Comparison of ENCODE assay signal across 8 cellular contexts in genomic region chr1:153978274-153978909, GRCh38. TPM values are rescaled to one million over a fixed set of nuclear protein-coding genes. Genes with fewer than 3 reads are reported as not detected.
DNase-seq lines count a peak whose midpoint lies in the region; ATAC-seq lines count a peak whose summit lies in the region.

No MANE protein-coding gene starts in this region.

- H3K27ac ChIP-seq in subcutaneous abdominal adipose tissue (ENCODE audit: low read depth, low read length), result peak overlapping the region; percentile 83

- no peaks in the 10 kb centered on the region for H3K27me3 Mint-ChIP-seq in T-helper 2 cell treated with Interferon-gamma antibody and Interleukin-4, amounts not matched to agents 5 μg/mL and 100 μg/mL, for 36 hours (ENCODE audit: low read depth)
- no peaks in the 10 kb centered on the region for H3K27me3 Mint-ChIP-seq in activated T-helper 17 cell treated with anti-CD3 and anti-CD28 coated beads, Interleukin-2, amount 50 U/mL, for 72 hours
- peaks cover 0 to 5% (median 2%) of the 10 kb centered on the region in 3 donors for H3K27me3 Mint-ChIP-seq in immature natural killer cell (ENCODE audit: low read depth in 3 of 3)

- H3K36me3 ChIP-seq in subcutaneous abdominal adipose tissue (ENCODE audit: control insufficient read depth in 5 of 5, insufficient read depth in 5 of 5, low read length in 5 of 5), result peaks cover 5 to 36% (median 31%) of the 10 kb centered on the region in 5 donors

- ATAC-seq in activated T-helper 17 cell treated with anti-CD3 and anti-CD28 coated beads, Interleukin-2, amount 50 U/mL, for 72 hours (replicated peaks), result peak; percentile 5
- ATAC-seq in GM18511 (IDR thresholded peaks at IDR 0.05; ENCODE audit: unreplicated experiment), result no peak

- H3K9me3 ChIP-seq in subcutaneous abdominal adipose tissue (ENCODE audit: control insufficient read depth in 5 of 5, low read length in 5 of 5), result no peaks in the 10 kb centered on the region

- peaks cover 33% of the 10 kb centered on the region for H3K36me3 Mint-ChIP-seq in T-helper 2 cell treated with Interferon-gamma antibody and Interleukin-4, amounts not matched to agents 5 μg/mL and 100 μg/mL, for 36 hours (ENCODE audit: low read depth)
- peaks cover 43% of the 10 kb centered on the region for H3K36me3 Mint-ChIP-seq in activated T-helper 17 cell treated with anti-CD3 and anti-CD28 coated beads, Interleukin-2, amount 50 U/mL, for 72 hours (ENCODE audit: low read depth)
- peaks cover 0 to 17% (median 5%) of the 10 kb centered on the region in 3 donors for H3K36me3 Mint-ChIP-seq in immature natural killer cell

- peak overlapping the region; percentile 96 for H3K4me3 Mint-ChIP-seq in T-helper 2 cell treated with Interferon-gamma antibody and Interleukin-4, amounts not matched to agents 5 μg/mL and 100 μg/mL, for 36 hours
- peak overlapping the region; percentile 98 for H3K4me3 Mint-ChIP-seq in activated T-helper 17 cell treated with anti-CD3 and anti-CD28 coated beads, Interleukin-2, amount 50 U/mL, for 72 hours
- H3K4me3 Mint-ChIP-seq in immature natural killer cell, result peak overlapping the region; percentile 93 to 97 (median 95)

- peak overlapping the region; percentile 86 for H3K27ac Mint-ChIP-seq in T-helper 2 cell treated with Interferon-gamma antibody and Interleukin-4, amounts not matched to agents 5 μg/mL and 100 μg/mL, for 36 hours
- peak overlapping the region; percentile 94 for H3K27ac Mint-ChIP-seq in activated T-helper 17 cell treated with anti-CD3 and anti-CD28 coated beads, Interleukin-2, amount 50 U/mL, for 72 hours
- peak overlapping the region; percentile 84 to 95 (median 94) for H3K27ac Mint-ChIP-seq in immature natural killer cell

- no peaks in the 10 kb centered on the region for H3K27me3 ChIP-seq in subcutaneous abdominal adipose tissue (ENCODE audit: control insufficient read depth in 5 of 5, insufficient read depth in 4 of 5, low read length in 5 of 5)

- H3K4me1 Mint-ChIP-seq in T-helper 2 cell treated with Interferon-gamma antibody and Interleukin-4, amounts not matched to agents 5 μg/mL and 100 μg/mL, for 36 hours (ENCODE audit: low read depth), result peaks cover 29% of the 10 kb centered on the region
- peaks cover 13% of the 10 kb centered on the region for H3K4me1 Mint-ChIP-seq in activated T-helper 17 cell treated with anti-CD3 and anti-CD28 coated beads, Interleukin-2, amount 50 U/mL, for 72 hours
- H3K4me1 Mint-ChIP-seq in immature natural killer cell, result peaks cover 33 to 35% of the 10 kb centered on the region in 2 donors

- no peaks in the 10 kb centered on the region for H3K9me3 Mint-ChIP-seq in T-helper 2 cell treated with Interferon-gamma antibody and Interleukin-4, amounts not matched to agents 5 μg/mL and 100 μg/mL, for 36 hours
- H3K9me3 Mint-ChIP-seq in activated T-helper 17 cell treated with anti-CD3 and anti-CD28 coated beads, Interleukin-2, amount 50 U/mL, for 72 hours, result no peaks in the 10 kb centered on the region
- H3K9me3 Mint-ChIP-seq in immature natural killer cell, result no peaks in the 10 kb centered on the region

- peak overlapping the region; percentile 95 to 97 (median 96) for H3K4me3 ChIP-seq in subcutaneous abdominal adipose tissue (ENCODE audit: low read depth in 1 of 5, low read length in 5 of 5)

- H3K4me1 ChIP-seq in subcutaneous abdominal adipose tissue (ENCODE audit: control insufficient read depth in 5 of 5, insufficient read depth in 5 of 5, low read length in 5 of 5), result peaks cover 0 to 35% (median 25%) of the 10 kb centered on the region in 5 donors

- peak overlapping the region in 3 of 5 donors; percentile 68 to 99 (median 97) for H3K9ac ChIP-seq in subcutaneous abdominal adipose tissue (ENCODE audit: low read length in 5 of 5)

- DNase-seq in T-helper 2 cell treated with Interferon-gamma antibody and Interleukin-4, amounts not matched to agents 5 μg/mL and 100 μg/mL, for 36 hours (ENCODE audit: low spot score), result no peak
- DNase-seq in T-helper 2 cell (no peak), immature natural killer cell (no peak), globus pallidus (ENCODE audit: low spot score) (no peak)
- no peak for DNase-seq in NK-92 treated with Interleukin-12 subunit alpha and Interleukin-12 subunit beta, amount 100 ng/mL, for 24 hours (lab: John Stamatoyannopoulos, UW)

RNA-seq across cellular contexts. Expression of gene JTB, which starts 0.9 kb away (rescaled TPM):
- 100 to 1,000 TPM in 1 of 2 donors, 10 to 100 TPM in 1; 89.7 to 167 TPM for total RNA-seq in activated T-helper 17 cell treated with anti-CD3 and anti-CD28 coated beads, Interleukin-2, amount 50 U/mL, for 72 hours
- polyA plus RNA-seq in immature natural killer cell, result 100 to 1,000 TPM; 365 to 460 (median 440) TPM

RNA-seq across cellular contexts. Expression of gene RAB13, which starts 7.7 kb away (rescaled TPM):
- total RNA-seq in activated T-helper 17 cell treated with anti-CD3 and anti-CD28 coated beads, Interleukin-2, amount 50 U/mL, for 72 hours, result under 1 TPM; 0.66 to 0.91 TPM
- polyA plus RNA-seq in immature natural killer cell, result not detected

RNA-seq across cellular contexts. Expression of gene CREB3L4, which starts 10.7 kb away (rescaled TPM):
- total RNA-seq in activated T-helper 17 cell treated with anti-CD3 and anti-CD28 coated beads, Interleukin-2, amount 50 U/mL, for 72 hours, result 1 to 10 TPM; 7.4 to 9.3 TPM
- polyA plus RNA-seq in immature natural killer cell, result 10 to 100 TPM; 10.0 to 17.6 (median 15.2) TPM

RNA-seq across cellular contexts. Expression of gene RPS27, which starts 12.2 kb away (rescaled TPM):
- total RNA-seq in activated T-helper 17 cell treated with anti-CD3 and anti-CD28 coated beads, Interleukin-2, amount 50 U/mL, for 72 hours, result 1,000 to 10,000 TPM; 1,111 to 1,746 TPM
- over 10,000 TPM in 1 of 3 donors, 1,000 to 10,000 TPM in 2; 7,421 to 15,806 (median 9,939) TPM for polyA plus RNA-seq in immature natural killer cell

RNA-seq across cellular contexts. Expression of gene SLC39A1, which starts 15.1 kb away (rescaled TPM):
- 100 to 1,000 TPM; 109 to 117 TPM for total RNA-seq in activated T-helper 17 cell treated with anti-CD3 and anti-CD28 coated beads, Interleukin-2, amount 50 U/mL, for 72 hours
- polyA plus RNA-seq in immature natural killer cell, result 10 to 100 TPM; 52.3 to 84.8 (median 54.6) TPM
